18 cellular contexts compared by ENCODE assay signal in genomic region chr9:107087256-107087655, GRCh38.
"Had no signal": no experiment of that assay in that cellular context is flagged by ENCODE, and none has a peak within 500 bp of the region (broad histone marks: within the 10 kb centered on the region; RNA-seq: fewer than 3 reads in every experiment).

No MANE protein-coding gene starts in this region.

- ATAC-seq: sciatic nerve; stimulated activated naive CD8-positive, alpha-beta T cell treated with anti-CD3 and anti-CD28 coated beads, Interleukin-15, amount 100 ng/mL, for 72 hours; T-helper 17 cell; upper lobe of right lung had no signal

- H3K9me3 Mint-ChIP-seq: activated CD4-positive, alpha-beta memory T cell treated with anti-CD3 and anti-CD28 coated beads, Interleukin-2, amount 10 ng/mL, durations not matched to agents 7 days and 5 days; activated naive CD4-positive, alpha-beta T cell treated with anti-CD3 and anti-CD28 coated beads, Interleukin-2, amount 50 U/mL, for 24 hours; activated T-cell treated with anti-CD3 and anti-CD28 coated beads, Interleukin-2, amount 50 U/mL, for 24 hours; central memory CD8-positive, alpha-beta T cell; stimulated activated naive CD8-positive, alpha-beta T cell treated with anti-CD3 and anti-CD28 coated beads, Interleukin-15, amount 100 ng/mL, for 72 hours had no signal

- H3K4me1 Mint-ChIP-seq: activated CD4-positive, alpha-beta memory T cell treated with anti-CD3 and anti-CD28 coated beads, Interleukin-2, amount 10 ng/mL, durations not matched to agents 7 days and 5 days; activated naive CD4-positive, alpha-beta T cell treated with anti-CD3 and anti-CD28 coated beads, Interleukin-2, amount 50 U/mL, for 24 hours; central memory CD8-positive, alpha-beta T cell; stimulated activated naive CD8-positive, alpha-beta T cell treated with anti-CD3 and anti-CD28 coated beads, Interleukin-15, amount 100 ng/mL, for 72 hours; T-helper 17 cell had no signal

- H3K9me3 ChIP-seq: adrenal gland, upper lobe of right lung had no signal

- H3K27me3 Mint-ChIP-seq: activated CD4-positive, alpha-beta memory T cell treated with anti-CD3 and anti-CD28 coated beads, Interleukin-2, amount 10 ng/mL, durations not matched to agents 7 days and 5 days had no signal

- H3K4me1 ChIP-seq: adrenal gland, spleen, upper lobe of right lung had no signal

- H3K27me3 ChIP-seq: adrenal gland, upper lobe of right lung had no signal

- H3K36me3 Mint-ChIP-seq: activated naive CD4-positive, alpha-beta T cell treated with anti-CD3 and anti-CD28 coated beads, Interleukin-2, amount 50 U/mL, for 24 hours had no signal

- H3K27ac Mint-ChIP-seq: activated CD4-positive, alpha-beta memory T cell treated with anti-CD3 and anti-CD28 coated beads, Interleukin-2, amount 10 ng/mL, durations not matched to agents 7 days and 5 days; activated naive CD4-positive, alpha-beta T cell treated with anti-CD3 and anti-CD28 coated beads, Interleukin-2, amount 50 U/mL, for 24 hours; activated T-cell treated with anti-CD3 and anti-CD28 coated beads, Interleukin-2, amount 50 U/mL, for 24 hours; stimulated activated naive CD8-positive, alpha-beta T cell treated with anti-CD3 and anti-CD28 coated beads, Interleukin-15, amount 100 ng/mL, for 72 hours; T-helper 17 cell had no signal

- H3K27ac ChIP-seq: adrenal gland, spleen, upper lobe of right lung had no signal

- H3K4me3 ChIP-seq: adrenal gland, spleen, upper lobe of right lung had no signal

- DNase-seq: activated CD4-positive, alpha-beta memory T cell treated with anti-CD3 and anti-CD28 coated beads, Interleukin-2, amount 10 ng/mL, durations not matched to agents 7 days and 5 days; activated CD4-positive, alpha-beta T cell treated with anti-CD3 and anti-CD28 coated beads for 4 hours; activated effector memory CD4-positive, alpha-beta T cell treated with Interleukin-2 at 50 U/mL for 16 hours; activated T-cell treated with anti-CD3 and anti-CD28 coated beads, Interleukin-2, amount 50 U/mL, for 24 hours; adrenal gland; cortex of kidney; effector CD4-positive, alpha-beta T cell; glutamatergic neuron; hypothalamus; mesendoderm; spleen; stimulated activated CD4-positive, alpha-beta T cell treated with anti-CD3 and anti-CD28 coated beads, Interleukin-1b, Interleukin-23, amount 100 ng/mL, for 48 hours; stimulated activated naive CD8-positive, alpha-beta T cell treated with anti-CD3 and anti-CD28 coated beads, Interleukin-15, amount 100 ng/mL, for 72 hours; T-helper 17 cell; upper lobe of right lung had no signal

- H3K4me3 Mint-ChIP-seq: activated CD4-positive, alpha-beta memory T cell treated with anti-CD3 and anti-CD28 coated beads, Interleukin-2, amount 10 ng/mL, durations not matched to agents 7 days and 5 days; activated naive CD4-positive, alpha-beta T cell treated with anti-CD3 and anti-CD28 coated beads, Interleukin-2, amount 50 U/mL, for 24 hours; activated T-cell treated with anti-CD3 and anti-CD28 coated beads, Interleukin-2, amount 50 U/mL, for 24 hours; central memory CD8-positive, alpha-beta T cell; stimulated activated naive CD8-positive, alpha-beta T cell treated with anti-CD3 and anti-CD28 coated beads, Interleukin-15, amount 100 ng/mL, for 72 hours; T-helper 17 cell had no signal
